Comparison of ENCODE assay signal across 8 cellular contexts in the genomic region with DNA sequence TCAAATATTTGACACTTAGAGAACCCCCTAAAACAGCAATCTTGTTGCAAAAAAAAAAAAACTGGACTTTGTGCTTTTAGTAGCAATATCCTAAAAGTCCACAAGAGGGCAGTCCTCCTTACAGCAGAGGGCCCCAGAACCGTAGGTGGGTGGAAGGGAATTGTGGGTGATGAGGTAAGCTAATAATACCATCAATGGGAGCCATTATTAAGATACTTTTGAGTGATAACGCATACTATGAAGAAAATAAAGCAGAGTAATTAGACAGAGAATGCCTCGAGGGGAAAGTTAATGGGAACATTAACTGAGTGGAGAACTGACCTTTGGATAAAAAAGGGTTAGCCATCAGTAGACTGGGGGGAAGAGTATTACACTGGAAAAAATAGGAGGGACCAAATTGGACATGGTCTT.
DNase-seq lines count a peak whose midpoint lies in the region; ATAC-seq and TF ChIP-seq lines count a peak whose summit lies in the region.

No MANE protein-coding gene starts in this region.

- CTCF ChIA-PET in CD8-positive, alpha-beta T cell (lab: Charles Lee) = no interaction called here

- no peaks in the 10 kb centered on the region for H3K4me1 ChIP-seq in CD8-positive, alpha-beta T cell (ENCODE audit: insufficient read depth, low read length)
- no peaks in the 10 kb centered on the region for H3K4me1 ChIP-seq in Peyer's patch
- H3K4me1 ChIP-seq in esophagus muscularis mucosa = peaks cover 18 to 28% (median 23%) of the 10 kb centered on the region in 4 donors
- no peaks in the 10 kb centered on the region for H3K4me1 ChIP-seq in ovary (ENCODE audit: insufficient read depth)

- TF ChIP-seq EP300 in esophagus muscularis mucosa (IDR thresholded peaks at IDR 0.05) = no peak
- no peak for TF ChIP-seq EP300 in ovary (IDR thresholded peaks at IDR 0.05)

- no peaks in the 10 kb centered on the region for H3K9me3 Mint-ChIP-seq in CD8-positive, alpha-beta T cell

- no peaks in the 10 kb centered on the region for H3K4me1 Mint-ChIP-seq in CD8-positive, alpha-beta T cell (ENCODE audit: low read depth)

- WGBS in esophagus muscularis mucosa = 58% methylated on average over 3 of the region's 3 CpGs
- 55 to 62% (median 60%) methylated on average over 3 of the region's 3 CpGs for WGBS in ovary, 3 donors

- no peaks in the 10 kb centered on the region for H3K36me3 Mint-ChIP-seq in CD8-positive, alpha-beta T cell

- POLR2A ChIA-PET in CD8-positive, alpha-beta T cell (lab: Charles Lee) = no interaction called here

- no peak overlapping the region for H3K27ac Mint-ChIP-seq in CD8-positive, alpha-beta T cell

- TF ChIP-seq CTCF in CD8-positive, alpha-beta T cell (IDR thresholded peaks at IDR 0.05) = peak; percentile 28
- TF ChIP-seq CTCF in Peyer's patch (IDR thresholded peaks at IDR 0.05) (peak in 5 of 6 experiments; percentile 10 to 81 (median 78)), esophagus muscularis mucosa (IDR thresholded peaks at IDR 0.05) (peak; percentile 62 to 76 (median 73)), ovary (IDR thresholded peaks at IDR 0.05) (peak in 2 of 3 donors; percentile 18 to 37)

- intact Hi-C loops in CD8-positive, alpha-beta T cell (cut with DNase I, micrococcal nuclease) = no loop called here
- intact Hi-C loops in esophagus muscularis mucosa (cut with DNase I) = loop anchor here (5.0 kb wide), 2 partner anchors 233 to 418 kb away; no protein-coding TSS in a partner anchor
- intact Hi-C loops in ovary (cut with DNase I) = no loop called here

- no peak overlapping the region for H3K4me3 ChIP-seq in CD8-positive, alpha-beta T cell (ENCODE audit: low read depth, low read length)
- H3K4me3 ChIP-seq in Peyer's patch = no peak overlapping the region
- H3K4me3 ChIP-seq in esophagus muscularis mucosa = no peak overlapping the region
- H3K4me3 ChIP-seq in ovary = no peak overlapping the region

- no peak overlapping the region for H3K27ac ChIP-seq in CD8-positive, alpha-beta T cell (ENCODE audit: low read depth, low read length)
- H3K27ac ChIP-seq in Peyer's patch (no peak overlapping the region), esophagus muscularis mucosa (replicated peaks in 1 of 4) (no peak overlapping the region), ovary (no peak overlapping the region)

- no peaks in the 10 kb centered on the region for H3K9me3 ChIP-seq in CD8-positive, alpha-beta T cell (ENCODE audit: low read length)
- H3K9me3 ChIP-seq in Peyer's patch = no peaks in the 10 kb centered on the region
- no peaks in the 10 kb centered on the region for H3K9me3 ChIP-seq in esophagus muscularis mucosa
- no peaks in the 10 kb centered on the region for H3K9me3 ChIP-seq in ovary

- no peaks in the 10 kb centered on the region for H3K36me3 ChIP-seq in CD8-positive, alpha-beta T cell (ENCODE audit: insufficient read depth, low read length)
- H3K36me3 ChIP-seq in Peyer's patch (no peaks in the 10 kb centered on the region), esophagus muscularis mucosa (no peaks in the 10 kb centered on the region), ovary (no peaks in the 10 kb centered on the region)

- DNase-seq in CD8-positive, alpha-beta T cell = no peak
- no peak for DNase-seq in Peyer's patch
- no peak for DNase-seq in esophagus muscularis mucosa (ENCODE audit: extremely low spot score)
- no peak for DNase-seq in ovary
- no peak for DNase-seq in stimulated activated CD8-positive, alpha-beta memory T cell treated with anti-CD3 and anti-CD28 coated beads, Interleukin-4, amount 100 ng/mL, for 48 hours
- no peak for DNase-seq in stimulated activated CD4-positive, alpha-beta T cell treated with anti-CD3 and anti-CD28 coated beads, Interleukin-12 subunit alpha, Interleukin-12 subunit beta, amount 100 ng/mL, for 4 hours

- ATAC-seq in CD8-positive, alpha-beta T cell = no peak
- ATAC-seq in GM18907 (IDR thresholded peaks at IDR 0.05; ENCODE audit: unreplicated experiment) (peak; percentile 86), HG03103 (IDR thresholded peaks at IDR 0.05; ENCODE audit: low read depth, unreplicated experiment) (peak; percentile 84)

- no peak for TF ChIP-seq POLR2A in Peyer's patch (IDR thresholded peaks at IDR 0.05)
- no peak for TF ChIP-seq POLR2A in esophagus muscularis mucosa (IDR thresholded peaks at IDR 0.05; ENCODE audit: low read depth)
- TF ChIP-seq POLR2A in ovary (IDR thresholded peaks at IDR 0.05) = no peak

- H3K4me3 Mint-ChIP-seq in CD8-positive, alpha-beta T cell = no peak overlapping the region

- no peaks in the 10 kb centered on the region for H3K27me3 ChIP-seq in CD8-positive, alpha-beta T cell (ENCODE audit: insufficient read depth, low read length)
- no peaks in the 10 kb centered on the region for H3K27me3 ChIP-seq in Peyer's patch
- no peaks in the 10 kb centered on the region for H3K27me3 ChIP-seq in esophagus muscularis mucosa
- H3K27me3 ChIP-seq in ovary = no peaks in the 10 kb centered on the region

- H3K27me3 Mint-ChIP-seq in CD8-positive, alpha-beta T cell (ENCODE audit: low read depth) = peaks cover 6% of the 10 kb centered on the region

Comparison
In these comparisons a context has a peak if more than half of its experiments do, and no peak if none do; other contexts are left out.
1. CTCF ChIP-seq: peak in every context shown above with its lines; median percentile 78 in Peyer's patch; 73 in esophagus muscularis mucosa; 28 in CD8-positive, alpha-beta T cell; 28 in ovary.